9 cellular contexts compared by ENCODE assay signal in the genomic region with DNA sequence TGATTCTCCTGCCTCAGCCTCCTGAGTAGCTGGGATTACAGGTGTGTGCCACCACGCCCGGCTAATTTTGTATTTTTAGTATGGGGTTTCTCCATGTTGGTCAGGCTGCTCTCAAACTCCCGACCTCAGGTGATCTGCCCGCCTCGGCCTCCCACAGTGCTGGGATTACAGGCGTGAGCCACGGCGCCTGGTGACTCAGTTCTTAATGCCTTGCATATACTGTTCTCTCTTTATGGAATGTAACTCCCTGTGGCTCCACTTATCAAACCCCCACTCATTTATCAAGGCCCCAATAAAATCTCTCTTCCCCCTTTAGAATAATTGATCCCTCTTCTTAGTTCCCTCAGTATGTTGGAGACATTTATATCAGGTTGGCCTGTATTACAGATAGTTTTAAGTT. TPM values are rescaled to one million over a fixed set of nuclear protein-coding genes. Genes with fewer than 3 reads are reported as not detected.
DNase-seq lines count a peak whose midpoint lies in the region; ATAC-seq and TF ChIP-seq lines count a peak whose summit lies in the region.
"Not testable (repeated sequence)": the region's sequence is repeated elsewhere in the genome, so short reads cannot be mapped to it uniquely, and the experiment has no call there.
"Had no signal": no experiment of that assay in that cellular context is flagged by ENCODE, and none has a peak within 500 bp of the region (broad histone marks: within the 10 kb centered on the region; RNA-seq: fewer than 3 reads in every experiment).

No MANE protein-coding gene starts in this region.

- H3K27me3 Mint-ChIP-seq in MCF 10A (ENCODE audit: insufficient read depth, unreplicated experiment) = not testable (repeated sequence)

- DNase-seq in A172 (ENCODE audit: low spot score) = peak; percentile 63
- DNase-seq in HCT116 (ENCODE audit: low read depth, low spot score); esophagus squamous epithelium (lab: John Stamatoyannopoulos, UW); tibial nerve (ENCODE audit: low spot score in 2 of 2): not testable (repeated sequence)
- DNase-seq in WERI-Rb-1 = peak; percentile 71
- peak; percentile 54 for DNase-seq in MCF 10A (ENCODE audit: unreplicated experiment)
- peak; percentile 23 for DNase-seq in lower lobe of right lung

- not testable (repeated sequence) for TF ChIP-seq CTCF in HCT116 (IDR thresholded peaks at IDR 0.05 in 2 of 3, conservative IDR thresholded peaks at IDR 0.05 in 1 of 3; ENCODE audit: borderline replicate concordance in 1 of 3, insufficient read depth in 1 of 3, low read depth in 2 of 3, low read length in 2 of 3); WERI-Rb-1 (IDR thresholded peaks at IDR 0.05; ENCODE audit: low read depth, low read length); MCF 10A (IDR thresholded peaks at IDR 0.05; ENCODE audit: unreplicated experiment); esophagus squamous epithelium (IDR thresholded peaks at IDR 0.05); lower lobe of right lung (IDR thresholded peaks at IDR 0.05); tibial nerve (IDR thresholded peaks at IDR 0.05)

- H3K4me2 ChIP-seq in HCT116 (ENCODE audit: low read length) = peak overlapping the region; percentile 78

- peak overlapping the region; percentile 1 for H2AFZ ChIP-seq in HCT116 (ENCODE audit: low read depth, low read length, poor library complexity, severe bottlenecking)

- H3K4me1 ChIP-seq in HCT116 (ENCODE audit: control insufficient read depth in 1 of 2, insufficient read depth in 2 of 2, low read length in 2 of 2) = peaks cover 75 to 100% of the 10 kb centered on the region in 2 experiments
- peaks cover 68 to 98% (median 74%) of the 10 kb centered on the region in 3 donors for H3K4me1 ChIP-seq in esophagus squamous epithelium
- H3K4me1 ChIP-seq in lower lobe of right lung = peaks cover 90% of the 10 kb centered on the region
- H3K4me1 ChIP-seq in rectal smooth muscle tissue (ENCODE audit: control insufficient read depth, insufficient read depth, low read length) = peaks cover 51% of the 10 kb centered on the region
- peaks cover 14 to 90% (median 80%) of the 10 kb centered on the region in 4 donors for H3K4me1 ChIP-seq in tibial nerve

- not testable (repeated sequence) for H3K27me3 ChIP-seq in HCT116 (ENCODE audit: insufficient read depth, low read length); esophagus squamous epithelium; lower lobe of right lung (ENCODE audit: low read depth); rectal smooth muscle tissue (ENCODE audit: control insufficient read depth, insufficient read depth, low read length); tibial nerve
- H3K27me3 ChIP-seq in WERI-Rb-1 (ENCODE audit: insufficient read depth, low read depth, severe bottlenecking) = peaks cover 84% of the 10 kb centered on the region

- not testable (repeated sequence) for TF ChIP-seq RAD21 in HCT116 (IDR thresholded peaks at IDR 0.05; ENCODE audit: low read depth)

- not testable (repeated sequence) for H4K20me1 ChIP-seq in HCT116 (ENCODE audit: insufficient read depth)

- not testable (repeated sequence) for H3K36me3 ChIP-seq in HCT116 (ENCODE audit: control insufficient read depth in 1 of 2, insufficient read depth in 2 of 2, low read length in 2 of 2); WERI-Rb-1; esophagus squamous epithelium; lower lobe of right lung; rectal smooth muscle tissue (ENCODE audit: control insufficient read depth, insufficient read depth, low read length); tibial nerve

- not testable (repeated sequence) for H3K9me3 ChIP-seq in HCT116 (ENCODE audit: control insufficient read depth in 1 of 2, insufficient read depth in 1 of 2, low read depth in 1 of 2, low read length in 2 of 2); WERI-Rb-1 (ENCODE audit: severe bottlenecking); esophagus squamous epithelium; lower lobe of right lung; tibial nerve

- BruUV-seq in HCT116 (replicated peaks; lab: Mats Ljungman, UMichigan); MCF 10A (replicated peaks; lab: Mats Ljungman, UMichigan): not testable (repeated sequence)

- WGBS in esophagus squamous epithelium, 2 donors = 31 to 35% methylated on average over 7 to 8 of the region's 8 CpGs
- 92% methylated on average over 8 of the region's 8 CpGs for WGBS in tibial nerve, 2 donors

- H3K27ac ChIP-seq in HCT116 (ENCODE audit: low read depth, low read length) (peak overlapping the region; percentile 39; the same call in 1 of the 2 replicates), esophagus squamous epithelium (peak overlapping the region; percentile 76 to 96 (median 94)), lower lobe of right lung (peak overlapping the region; percentile 87), rectal smooth muscle tissue (ENCODE audit: low read depth, low read length) (peak overlapping the region; percentile 35), tibial nerve (peak overlapping the region; percentile 76 to 98 (median 93))
- H3K27ac ChIP-seq in WERI-Rb-1 = not testable (repeated sequence)

- ATAC-seq in HCT116 = peak; percentile 35; the same call in 1 of the 2 replicates
- ATAC-seq in lower lobe of right lung = not testable (repeated sequence)

- H3K36me3 Mint-ChIP-seq in MCF 10A (ENCODE audit: insufficient read depth, unreplicated experiment) = peaks cover 64% of the 10 kb centered on the region

- peak overlapping the region; percentile 59 for H3K4me3 Mint-ChIP-seq in MCF 10A (ENCODE audit: unreplicated experiment)

- not testable (repeated sequence) for TF ChIP-seq EP300 in tibial nerve (IDR thresholded peaks at IDR 0.05)

- peak overlapping the region in 1 of 2 experiments; percentile 27; a peak in 2 of 4 replicates for H3K4me3 ChIP-seq in HCT116 (replicated peaks in 1 of 2; ENCODE audit: low read depth in 1 of 2, low read length in 2 of 2)
- H3K4me3 ChIP-seq in WERI-Rb-1 (ENCODE audit: low read depth, low read length); esophagus squamous epithelium; lower lobe of right lung; rectal smooth muscle tissue (ENCODE audit: low read length); tibial nerve: not testable (repeated sequence)

- RAD21 ChIA-PET in HCT116 (lab: Charles Lee; ENCODE audit: low non-redundant PET in 1 of 2, low total read pairs in 2 of 2, uncharacterized antibody in 2 of 2, unreplicated experiment in 2 of 2) = interaction anchor here in 1 of 2 experiments (0.6 kb wide), 2 partner anchors 26 to 364 kb away, joined by 3 read pairs; no protein-coding TSS in a partner anchor

- TF ChIP-seq POLR2A in HCT116 (IDR thresholded peaks at IDR 0.05; ENCODE audit: borderline replicate concordance, extremely low read depth, insufficient read depth, insufficient read length); esophagus squamous epithelium (IDR thresholded peaks at IDR 0.05); tibial nerve (IDR thresholded peaks at IDR 0.05): not testable (repeated sequence)

- not testable (repeated sequence) for H3K9me3 Mint-ChIP-seq in MCF 10A (ENCODE audit: unreplicated experiment)

- intact Hi-C loops in HCT116 (cut with micrococcal nuclease); MCF 10A (cut with micrococcal nuclease); esophagus squamous epithelium (cut with DNase I); lower lobe of right lung (cut with DNase I): not testable (repeated sequence)

- peak overlapping the region; percentile 85 for H3K27ac Mint-ChIP-seq in MCF 10A (ENCODE audit: low read depth, unreplicated experiment)

- POLR2A ChIA-PET in HCT116 (lab: Charles Lee) = not testable (repeated sequence)
- POLR2A ChIA-PET in MCF 10A (lab: Yijun Ruan, JAX) = interaction anchor here (0.6 to 26.0 kb wide), 7 partner anchors 5 to 890 kb away, joined by 3 to 1077 read pairs (median 3); a partner anchor contains a TSS

- H3K9me2 ChIP-seq in HCT116 (ENCODE audit: insufficient read depth) = not testable (repeated sequence)

- H3K9ac ChIP-seq in HCT116 (ENCODE audit: low read length) = peak overlapping the region; percentile 49
- not testable (repeated sequence) for H3K9ac ChIP-seq in rectal smooth muscle tissue (ENCODE audit: low read length)

- H3K4me1 Mint-ChIP-seq in MCF 10A (ENCODE audit: insufficient read depth, unreplicated experiment) = peaks cover 88% of the 10 kb centered on the region

- not testable (repeated sequence) for H3K79me2 ChIP-seq in HCT116 (ENCODE audit: insufficient read depth, low read length)

- CTCF ChIA-PET in HCT116 (lab: Charles Lee) = not testable (repeated sequence)
- CTCF ChIA-PET in MCF 10A (lab: Yijun Ruan, JAX) = interaction anchor here (0.6 to 6.7 kb wide), 4 partner anchors 8 to 664 kb away, joined by 3 to 51 read pairs (median 8); a partner anchor contains a TSS

TF ChIP-seq in HCT116, 20 proteins besides CTCF, POLR2A, EP300 and RAD21:
- TF ChIP-seq JUND (IDR thresholded peaks at IDR 0.05) (0 out of 2 replicates have a peak, but pooled peaks have one; percentile 13), FOSL1 (IDR thresholded peaks at IDR 0.05; ENCODE audit: low read depth) (peak; percentile 51)

RNA-seq across cellular contexts. Expression of a gene that starts 16.9 kb away (rescaled TPM):
- 2.4 and 4.5 TPM in 2 replicates for total RNA-seq in A172 (2014; rRNA removed; shearing (Covaris generic))
- 6.8 TPM for total RNA-seq in HCT116 (2021; ENCODE audit: unreplicated experiment)
- 2.6 and 2.9 TPM in 2 replicates for polyA plus RNA-seq in HCT116 (2012)
- 22.8 and 41.0 TPM in 2 replicates for total RNA-seq in MCF 10A (2022)
- total RNA-seq in esophagus squamous epithelium = 10 to 100 TPM in 1 of 4 donors, 1 to 10 TPM in 3; 6.4 to 47.7 (median 8.1) TPM
- 48.5 TPM for total RNA-seq in lower lobe of right lung
- 10 to 100 TPM; 31.6 to 53.7 (median 33.5) TPM for total RNA-seq in tibial nerve
- polyA plus RNA-seq: neural cell had no signal
